Comparison of ENCODE assay signal across 23 cellular contexts in genomic region chr2:138307099-138307498, GRCh38.
"Had no signal": no experiment of that assay in that cellular context is flagged by ENCODE, and none has a peak within 500 bp of the region (broad histone marks: within the 10 kb centered on the region; RNA-seq: fewer than 3 reads in every experiment).

No MANE protein-coding gene starts in this region.

- DNase-seq: hippocampal formation; kidney glomerular epithelial cell; left cardiac atrium; left lung; mesendoderm; naive thymus-derived CD4-positive, alpha-beta T cell; ovary; stimulated activated CD4-positive, alpha-beta T cell treated with anti-CD3 and anti-CD28 coated beads, Interleukin-12 subunit alpha, Interleukin-12 subunit beta, amount 100 ng/mL, for 4 hours; stimulated activated CD4-positive, alpha-beta T cell treated with anti-CD3 and anti-CD28 coated beads, Interleukin-15, amount 100 ng/mL, for 24 hours; stimulated activated CD4-positive, alpha-beta T cell treated with anti-CD3 and anti-CD28 coated beads, Interleukin-2, amount 100 ng/mL, for 24 hours; stimulated activated CD4-positive, alpha-beta T cell treated with anti-CD3 and anti-CD28 coated beads, Interleukin-4, amount 100 ng/mL, for 1 hour; stimulated activated naive B cell treated with anti-CD40 and anti-IgM and Interleukin-4, amounts not matched to agents 10 μg/mL and 1 μg/mL and 100 μg/mL, for 72 hours; stimulated activated naive CD8-positive, alpha-beta T cell treated with anti-CD3 and anti-CD28 coated beads, Interleukin-15, Interleukin-2, amounts not matched to agents 100 U/mL and 50 U/mL, for 24 hours; stomach; tibial artery; trophoblast cell; upper lobe of right lung had no signal

- H3K27ac ChIP-seq: left lung, ovary, right atrium auricular region, skin epidermis, stomach, thoracic aorta, tibial artery, upper lobe of right lung had no signal

- H3K9me3 ChIP-seq: left lung, ovary, right atrium auricular region, stomach, thoracic aorta, tibial artery, upper lobe of right lung had no signal

- H3K4me1 ChIP-seq: left lung, right atrium auricular region, stomach, upper lobe of right lung had no signal

- H3K4me3 ChIP-seq: left lung, lung, ovary, right atrium auricular region, skin epidermis, stomach, thoracic aorta, tibial artery, upper lobe of right lung had no signal

- ATAC-seq: left cardiac atrium; left lung; naive thymus-derived CD4-positive, alpha-beta T cell; natural killer cell treated with Interleukin-12 subunit alpha and Interleukin-12 subunit beta and Interleukin-15 and Interleukin-18, amount 100 ng/mL, for 72 hours; sciatic nerve; stimulated activated naive B cell treated with anti-CD40 and anti-IgM and Interleukin-4, amounts not matched to agents 10 μg/mL and 1 μg/mL and 100 μg/mL, for 72 hours; stimulated activated naive CD8-positive, alpha-beta T cell treated with anti-CD3 and anti-CD28 coated beads, Interleukin-15, Interleukin-2, amounts not matched to agents 100 U/mL and 50 U/mL, for 24 hours; upper lobe of right lung had no signal

- H3K36me3 ChIP-seq: left lung, ovary, right atrium auricular region, stomach, thoracic aorta, tibial artery, upper lobe of right lung had no signal

- H3K27me3 ChIP-seq: left lung, ovary, right atrium auricular region, stomach, tibial artery, upper lobe of right lung had no signal
